16 cellular contexts compared by ENCODE assay signal in genomic region chr15:29057856-29058255, GRCh38.
DNase-seq lines count a peak whose midpoint lies in the region; ATAC-seq, FAIRE-seq and TF ChIP-seq lines count a peak whose summit lies in the region.
"Had no signal": no experiment of that assay in that cellular context is flagged by ENCODE, and none has a peak within 500 bp of the region (broad histone marks: within the 10 kb centered on the region; RNA-seq: fewer than 3 reads in every experiment).

No MANE protein-coding gene starts in this region.

- no peak for FAIRE-seq in urothelium cell line (lab: Jason Lieb, UNC)
- FAIRE-seq: A204.1, GM12878, H54 had no signal

- peak overlapping the region; percentile 15 for H3K27ac Mint-ChIP-seq in GM23338
- H3K27ac Mint-ChIP-seq in central memory CD8-positive, alpha-beta T cell (ENCODE audit: low read depth) = peak overlapping the region; percentile 1
- H3K27ac Mint-ChIP-seq: CD4-positive, alpha-beta T cell had no signal

- H3K36me3 ChIP-seq in GM23338 (ENCODE audit: insufficient read depth) = no peaks in the 10 kb centered on the region

- H3K4me2 ChIP-seq in GM23338 = peak overlapping the region; percentile 70

- no peaks in the 10 kb centered on the region for H3F3A ChIP-seq in GM23338 (replicated peaks; ENCODE audit: low read depth)

- H3K4me1 ChIP-seq in GM23338 (ENCODE audit: insufficient read depth) = peaks cover 19% of the 10 kb centered on the region

- H3K79me2 ChIP-seq in GM23338 (replicated peaks; ENCODE audit: insufficient read depth) = no peaks in the 10 kb centered on the region

- no peaks in the 10 kb centered on the region for H3K9me2 ChIP-seq in GM23338 (ENCODE audit: insufficient read depth)

- no peak for TF ChIP-seq CTCF in GM23338 (conservative IDR thresholded peaks at IDR 0.05; ENCODE audit: low read depth in 2 of 2)

- H3K4me1 Mint-ChIP-seq in GM23338 = peaks cover 42% of the 10 kb centered on the region
- H3K4me1 Mint-ChIP-seq in central memory CD8-positive, alpha-beta T cell = peaks cover 35% of the 10 kb centered on the region

- H3K9me3 Mint-ChIP-seq in GM23338 = peaks cover 15% of the 10 kb centered on the region
- H3K9me3 Mint-ChIP-seq in central memory CD8-positive, alpha-beta T cell = no peaks in the 10 kb centered on the region
- H3K9me3 Mint-ChIP-seq: CD4-positive, alpha-beta T cell had no signal

- H3K36me3 Mint-ChIP-seq in GM23338 (ENCODE audit: low read depth) = peaks cover 16% of the 10 kb centered on the region
- H3K36me3 Mint-ChIP-seq in central memory CD8-positive, alpha-beta T cell (ENCODE audit: insufficient read depth) = peaks cover 6% of the 10 kb centered on the region

- H3K27me3 ChIP-seq in GM23338 (ENCODE audit: insufficient read depth) = no peaks in the 10 kb centered on the region

- H3K4me3 ChIP-seq in GM23338 = no peak overlapping the region
- H3K4me3 ChIP-seq: GM12878 had no signal

- no peak for ATAC-seq in GM23338
- ATAC-seq in central memory CD8-positive, alpha-beta T cell (replicated peaks; ENCODE audit: extremely low read depth, poor library complexity, severe bottlenecking) = peak; percentile 60
- ATAC-seq: GM12878 had no signal

- H3K27me3 Mint-ChIP-seq in GM23338 (ENCODE audit: insufficient read depth, low read depth, poor library complexity) = peaks cover 7% of the 10 kb centered on the region
- no peaks in the 10 kb centered on the region for H3K27me3 Mint-ChIP-seq in central memory CD8-positive, alpha-beta T cell
- H3K27me3 Mint-ChIP-seq: CD4-positive, alpha-beta T cell had no signal

- H4K20me1 ChIP-seq in GM23338 (replicated peaks; ENCODE audit: insufficient read depth) = no peaks in the 10 kb centered on the region

- no peak overlapping the region for H3K27ac ChIP-seq in GM23338 (ENCODE audit: low read depth)
- H3K27ac ChIP-seq: C4-2B had no signal

- no peak overlapping the region for H3K4me3 Mint-ChIP-seq in GM23338
- no peak overlapping the region for H3K4me3 Mint-ChIP-seq in central memory CD8-positive, alpha-beta T cell
- H3K4me3 Mint-ChIP-seq: CD4-positive, alpha-beta T cell had no signal

- H2AFZ ChIP-seq in GM23338 = no peak overlapping the region

- DNase-seq in GM23338 (ENCODE audit: low spot score) (no peak), iris pigment epithelial cell (ENCODE audit: low read depth) (peak; percentile 14), urothelium cell line (ENCODE audit: low spot score) (no peak), islet precursor cell (no peak), DMS 273 (lab: John Stamatoyannopoulos, UW; ENCODE audit: unreplicated experiment) (no peak)
- no peak for DNase-seq in central memory CD8-positive, alpha-beta T cell (ENCODE audit: low spot score in 2 of 2)
- DNase-seq: ACHN; AML-193; CD4-positive, alpha-beta T cell; DMS79 treated with DMSO at 0.1 percent for 48 hours; EL; HCEC 1CT had no signal

TF ChIP-seq in GM23338, 12 proteins besides CTCF, POLR2A, EP300 and RAD21:
- TF ChIP-seq JUNB (IDR thresholded peaks at IDR 0.05; ENCODE audit: unreplicated experiment) (no peak), POLR2AphosphoS5 (IDR thresholded peaks at IDR 0.05; ENCODE audit: low read depth) (no peak), ZNF331 (CRISPR knock-in tag; IDR thresholded peaks at IDR 0.05; ENCODE audit: low read depth) (no peak), EZH2phosphoT487 (IDR thresholded peaks at IDR 0.05; ENCODE audit: unreplicated experiment) (no peak), EZH2 (IDR thresholded peaks at IDR 0.05; ENCODE audit: low read depth, unreplicated experiment) (no peak), ETS1 (IDR thresholded peaks at IDR 0.05) (no peak)
TF ChIP-seq in GM23338: peak in this region for 0.
